9 cellular contexts compared by ENCODE assay signal in genomic region chr14:37857774-37858266, GRCh38.
"Had no signal": no experiment of that assay in that cellular context is flagged by ENCODE, and none has a peak within 500 bp of the region (broad histone marks: within the 10 kb centered on the region; RNA-seq: fewer than 3 reads in every experiment).

No MANE protein-coding gene starts in this region.

- H3K9me3 Mint-ChIP-seq: H9, HFFc6 had no signal

- H3K4me3 Mint-ChIP-seq: H9, HFFc6 had no signal

- ATAC-seq: K562 had no signal

- H3K4me3 ChIP-seq: K562 had no signal

- FAIRE-seq: H54, K562 had no signal

- DNase-seq: GOT3, H9, HCEC 1CT, HFFc6, IMR-90, KG1 had no signal

- H3K27ac Mint-ChIP-seq: HFFc6 had no signal

- H3K27ac ChIP-seq: HL-60 had no signal
